Comparison of ENCODE assay signal across 16 cellular contexts in the genomic region with DNA sequence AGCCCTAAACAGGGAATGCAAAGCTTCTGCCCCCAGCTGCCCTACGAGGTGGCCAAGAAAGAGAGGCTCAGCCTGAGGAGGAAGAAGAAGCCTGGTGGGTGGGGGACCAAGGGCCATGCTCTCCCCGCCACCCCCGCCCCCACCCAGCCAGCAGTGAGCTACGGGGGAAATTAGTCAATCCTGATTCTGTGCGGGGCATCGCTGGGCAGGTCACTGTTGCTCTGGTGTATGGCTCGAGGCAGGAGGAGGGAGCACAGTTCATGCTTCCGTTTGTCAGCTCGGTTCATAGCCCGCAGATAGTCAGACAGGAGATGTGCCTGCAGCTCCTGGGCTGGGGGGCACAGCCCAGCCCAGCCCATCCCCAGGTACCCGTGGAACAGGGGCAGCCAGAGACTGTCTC. TPM values are rescaled to one million over a fixed set of nuclear protein-coding genes. Genes with fewer than 3 reads are reported as not detected.
A peak's percentile ranks its signal among the peaks of the same experiment; 100 is the strongest.
DNase-seq lines count a peak whose midpoint lies in the region; ATAC-seq and TF ChIP-seq lines count a peak whose summit lies in the region.
"Had no signal": no experiment of that assay in that cellular context is flagged by ENCODE, and none has a peak within 500 bp of the region (broad histone marks: within the 10 kb centered on the region; RNA-seq: fewer than 3 reads in every experiment).

No MANE protein-coding gene starts in this region.

- peaks cover 2% of the 10 kb centered on the region for H3K79me2 ChIP-seq in trophoblast cell (ENCODE audit: control insufficient read depth, insufficient read depth, low read length, poor library complexity)

- no peaks in the 10 kb centered on the region for H3K9me3 ChIP-seq in esophagus muscularis mucosa
- H3K9me3 ChIP-seq in trophoblast cell (ENCODE audit: insufficient read depth, low read depth, low read length) = peaks cover 5% of the 10 kb centered on the region
- no peaks in the 10 kb centered on the region for H3K9me3 ChIP-seq in aorta (ENCODE audit: control insufficient read depth, low read length)

- no peak overlapping the region for H3K18ac ChIP-seq in trophoblast cell (ENCODE audit: low read length)

- no peak overlapping the region for H3K4ac ChIP-seq in trophoblast cell (ENCODE audit: low read depth, low read length)

- H3K4me1 ChIP-seq in esophagus muscularis mucosa (peaks cover 55 to 85% (median 76%) of the 10 kb centered on the region in 4 donors), trophoblast cell (ENCODE audit: control insufficient read depth in 1 of 2, insufficient read depth in 2 of 2, low read length in 2 of 2) (peaks cover 24 to 29% of the 10 kb centered on the region in 2 experiments), aorta (ENCODE audit: control insufficient read depth in 1 of 2, insufficient read depth in 2 of 2, low read length in 2 of 2) (peaks cover 9% of the 10 kb centered on the region in 2 donors)

- no peak overlapping the region for H2AFZ ChIP-seq in trophoblast cell (ENCODE audit: insufficient read depth, low read length, poor library complexity)

- H4K8ac ChIP-seq in trophoblast cell (ENCODE audit: low read depth, low read length) = no peak overlapping the region

- H2AK5ac ChIP-seq in trophoblast cell (ENCODE audit: low read length) = no peak overlapping the region

- H3K27ac ChIP-seq in esophagus muscularis mucosa (replicated peaks in 1 of 4) (peak overlapping the region; percentile 82 to 95 (median 93)), trophoblast cell (ENCODE audit: low read depth, low read length) (no peak overlapping the region), aorta (ENCODE audit: low read depth in 1 of 2, low read length in 2 of 2) (peak overlapping the region; percentile 19 to 58)
- H3K27ac ChIP-seq: 22Rv1 had no signal

- H4K12ac ChIP-seq in trophoblast cell (ENCODE audit: low read depth, low read length) = no peak overlapping the region

- TF ChIP-seq EP300 in esophagus muscularis mucosa (IDR thresholded peaks at IDR 0.05) = no peak

- DNase-seq in activated effector memory CD4-positive, alpha-beta T cell treated with anti-CD3 and anti-CD28 coated beads, Interleukin-2, amount 50 U/mL, for 16 hours = peak; percentile 54
- DNase-seq in activated effector memory CD4-positive, alpha-beta T cell treated with Interleukin-2 at 50 U/mL for 16 hours = no peak
- DNase-seq in esophagus muscularis mucosa (ENCODE audit: extremely low spot score) (no peak), trophoblast cell (no peak), aorta (peak in 1 of 2 donors; percentile 17), NCI-H1930 (lab: John Stamatoyannopoulos, UW) (no peak), activated gamma-delta T cell (lab: John Stamatoyannopoulos, UW) (no peak), ecto neural progenitor cell (ENCODE audit: low spot score) (no peak)
- DNase-seq: CD8-positive, alpha-beta T cell; Kasumi-1; NCI-H187; NCI-H69; NK-92 treated with Interleukin-12 subunit alpha and Interleukin-12 subunit beta, amount 100 ng/mL, for 24 hours; OCI-M1 had no signal

- 67% methylated on average over 7 of the region's 11 CpGs for WGBS in esophagus muscularis mucosa
- no CpG with 5 or more reads among the region's 11 CpGs for WGBS in trophoblast cell (ENCODE audit: extremely low coverage, insufficient coverage, insufficient read length)
- WGBS in aorta, 2 donors = 81 to 83% methylated on average over 9 to 11 of the region's 11 CpGs

- no peak overlapping the region for H2BK12ac ChIP-seq in trophoblast cell (ENCODE audit: low read length)

- no peak overlapping the region for H3K14ac ChIP-seq in trophoblast cell (ENCODE audit: low read length)

- no peak overlapping the region for H3K23ac ChIP-seq in trophoblast cell (ENCODE audit: low read length)

- H3K9ac ChIP-seq in trophoblast cell (ENCODE audit: low read length) = no peak overlapping the region

- TF ChIP-seq CTCF in esophagus muscularis mucosa (IDR thresholded peaks at IDR 0.05) = no peak

- H3K79me1 ChIP-seq in trophoblast cell (ENCODE audit: low read length) = peaks cover 17% of the 10 kb centered on the region

- H3K4me2 ChIP-seq in trophoblast cell (ENCODE audit: low read length) = no peak overlapping the region

- H2BK120ac ChIP-seq in trophoblast cell (ENCODE audit: insufficient read depth, low read length, poor library complexity) = no peak overlapping the region

- ATAC-seq in aorta (ENCODE audit: low FRiP score) = no peak
- ATAC-seq: CD8-positive, alpha-beta T cell had no signal

- H4K91ac ChIP-seq in trophoblast cell (ENCODE audit: low read depth, low read length) = peak overlapping the region; percentile 53

- H3K36me3 ChIP-seq in esophagus muscularis mucosa (peaks cover 0 to 8% (median 4%) of the 10 kb centered on the region in 4 donors), trophoblast cell (ENCODE audit: control insufficient read depth in 1 of 2, insufficient read depth in 2 of 2, low read length in 2 of 2) (peaks cover 0 to 2% of the 10 kb centered on the region in 2 experiments), aorta (ENCODE audit: control insufficient read depth in 1 of 2, insufficient read depth in 2 of 2, low read length in 1 of 2) (no peaks in the 10 kb centered on the region)

- H2BK5ac ChIP-seq in trophoblast cell (ENCODE audit: low read depth, low read length, poor library complexity) = no peak overlapping the region

- no peak for TF ChIP-seq POLR2A in esophagus muscularis mucosa (IDR thresholded peaks at IDR 0.05; ENCODE audit: low read depth)

- H3K4me3 ChIP-seq in esophagus muscularis mucosa (no peak overlapping the region), trophoblast cell (ENCODE audit: low read depth, low read length) (no peak overlapping the region), aorta (ENCODE audit: low read length in 2 of 2) (no peak overlapping the region)

- intact Hi-C loops in esophagus muscularis mucosa (cut with DNase I) (no loop called here), aorta (cut with DNase I) (no loop called here)

- H3K27me3 ChIP-seq in esophagus muscularis mucosa = no peaks in the 10 kb centered on the region
- no peaks in the 10 kb centered on the region for H3K27me3 ChIP-seq in trophoblast cell (ENCODE audit: insufficient read depth, low read length)
- no peaks in the 10 kb centered on the region for H3K27me3 ChIP-seq in aorta (ENCODE audit: control insufficient read depth in 1 of 2, insufficient read depth in 2 of 2, low read length in 1 of 2)

RNA-seq across cellular contexts. Expression of a gene that starts 17.1 kb away (rescaled TPM):
- 100 to 1,000 TPM; 172 to 287 (median 231) TPM for total RNA-seq in esophagus muscularis mucosa
- polyA plus RNA-seq in trophoblast cell (2013) = 17.4 and 19.0 TPM in 2 replicates
- 100 to 1,000 TPM; 109 to 230 TPM for total RNA-seq in aorta
- 100 to 1,000 TPM; 328 to 423 TPM for polyA plus RNA-seq in aorta
- total RNA-seq: CD8-positive, alpha-beta T cell had no signal
- polyA plus RNA-seq: IgD-negative memory B cell had no signal
